8 cellular contexts compared by ENCODE assay signal in genomic region chr19:49808762-49809154, GRCh38. TPM values are rescaled to one million over a fixed set of nuclear protein-coding genes. Genes with fewer than 3 reads are reported as not detected.
A peak's percentile ranks its signal among the peaks of the same experiment; 100 is the strongest.
DNase-seq lines count a peak whose midpoint lies in the region; ATAC-seq and TF ChIP-seq lines count a peak whose summit lies in the region.

No MANE protein-coding gene starts in this region.

- peak overlapping the region; percentile 76 for H3K4me3 Mint-ChIP-seq in activated CD8-positive, alpha-beta memory T cell treated with anti-CD3 and anti-CD28 coated beads, Interleukin-2, amount 10 ng/mL, durations not matched to agents 7 days and 5 days

- peaks cover 42% of the 10 kb centered on the region for H3K4me1 Mint-ChIP-seq in activated CD8-positive, alpha-beta memory T cell treated with anti-CD3 and anti-CD28 coated beads, Interleukin-2, amount 10 ng/mL, durations not matched to agents 7 days and 5 days

- peak overlapping the region; percentile 56 for H3K4me3 ChIP-seq in lung

- H3K27ac ChIP-seq in lung (ENCODE audit: low read depth in 1 of 2, low read length in 1 of 2): peak overlapping the region; percentile 81 to 90

- CTCF ChIA-PET in activated CD8-positive, alpha-beta memory T cell treated with anti-CD3 and anti-CD28 coated beads, Interleukin-2, amount 10 ng/mL, durations not matched to agents 7 days and 5 days (lab: Charles Lee): no interaction called here

- peak; percentile 97 for DNase-seq in GM03348 (ENCODE audit: low spot score)
- DNase-seq in NCI-H345 treated with DMSO at 0.1 percent for 48 hours (lab: John Stamatoyannopoulos, UW; ENCODE audit: unreplicated experiment): peak; percentile 64
- DNase-seq in activated CD8-positive, alpha-beta memory T cell treated with anti-CD3 and anti-CD28 coated beads, Interleukin-2, amount 10 ng/mL, durations not matched to agents 7 days and 5 days: peak; percentile 85
- peak; percentile 77 for DNase-seq in effector CD8-positive, alpha-beta T cell (lab: John Stamatoyannopoulos, UW)
- peak; percentile 95 for DNase-seq in lung (ENCODE audit: low spot score)
- DNase-seq in stimulated activated CD4-positive, alpha-beta T cell treated with anti-CD3 and anti-CD28 coated beads, Interleukin-4, amount 100 ng/mL, for 4 hours: peak; percentile 78 to 87

- 0 to 3% methylated on average over 27 of the region's 27 CpGs for WGBS in lung, 2 donors

- H3K9me3 ChIP-seq in lung (ENCODE audit: control insufficient read depth in 2 of 2, insufficient read depth in 1 of 2, low read length in 1 of 2): no peaks in the 10 kb centered on the region

- H3K27me3 ChIP-seq in lung (ENCODE audit: control insufficient read depth, insufficient read depth): no peaks in the 10 kb centered on the region

- no peaks in the 10 kb centered on the region for H3K27me3 Mint-ChIP-seq in activated CD8-positive, alpha-beta memory T cell treated with anti-CD3 and anti-CD28 coated beads, Interleukin-2, amount 10 ng/mL, durations not matched to agents 7 days and 5 days

- ATAC-seq in activated CD8-positive, alpha-beta memory T cell treated with anti-CD3 and anti-CD28 coated beads, Interleukin-2, amount 10 ng/mL, durations not matched to agents 7 days and 5 days: peak; percentile 24
- peak; percentile 58 for ATAC-seq in lung (ENCODE audit: insufficient read depth, low FRiP score)
- ATAC-seq in GM19023 (IDR thresholded peaks at IDR 0.05; ENCODE audit: unreplicated experiment): no peak
- no peak for ATAC-seq in HG02870 (IDR thresholded peaks at IDR 0.05; ENCODE audit: unreplicated experiment)

- no peaks in the 10 kb centered on the region for H3K9me3 Mint-ChIP-seq in activated CD8-positive, alpha-beta memory T cell treated with anti-CD3 and anti-CD28 coated beads, Interleukin-2, amount 10 ng/mL, durations not matched to agents 7 days and 5 days (ENCODE audit: low read depth)

- TF ChIP-seq CTCF in lung (IDR thresholded peaks at IDR 0.05; ENCODE audit: control extremely low read depth, extremely low read depth): no peak

- H3K36me3 Mint-ChIP-seq in activated CD8-positive, alpha-beta memory T cell treated with anti-CD3 and anti-CD28 coated beads, Interleukin-2, amount 10 ng/mL, durations not matched to agents 7 days and 5 days: peaks cover 7% of the 10 kb centered on the region

- H3K4me1 ChIP-seq in lung (ENCODE audit: control insufficient read depth in 2 of 2, insufficient read depth in 2 of 2, low read length in 2 of 2): peaks cover 0 to 8% of the 10 kb centered on the region in 2 donors

- H3K27ac Mint-ChIP-seq in activated CD8-positive, alpha-beta memory T cell treated with anti-CD3 and anti-CD28 coated beads, Interleukin-2, amount 10 ng/mL, durations not matched to agents 7 days and 5 days: peak overlapping the region; percentile 78

- H3K36me3 ChIP-seq in lung (ENCODE audit: control insufficient read depth in 2 of 2, insufficient read depth in 2 of 2, low read length in 2 of 2): peaks cover 0 to 8% of the 10 kb centered on the region in 2 donors

RNA-seq across cellular contexts. Expression of gene FUZ, which starts 4.3 kb away (rescaled TPM):
- total RNA-seq in activated CD8-positive, alpha-beta memory T cell treated with anti-CD3 and anti-CD28 coated beads, Interleukin-2, amount 10 ng/mL, durations not matched to agents 7 days and 5 days: 10 to 100 TPM; 20.1 to 23.0 TPM
- total RNA-seq in lung: 10 to 100 TPM; 33.9 to 36.8 TPM
- polyA plus RNA-seq in lung: 10 to 100 TPM; 18.4 to 26.5 TPM

RNA-seq across cellular contexts. Expression of gene MED25, which starts 9.3 kb away (rescaled TPM):
- total RNA-seq in activated CD8-positive, alpha-beta memory T cell treated with anti-CD3 and anti-CD28 coated beads, Interleukin-2, amount 10 ng/mL, durations not matched to agents 7 days and 5 days: 10 to 100 TPM; 57.5 to 70.5 TPM
- total RNA-seq in lung: 10 to 100 TPM; 43.6 to 75.2 TPM
- 10 to 100 TPM; 42.6 to 52.6 TPM for polyA plus RNA-seq in lung

RNA-seq across cellular contexts. Expression of gene AP2A1, which starts 42.0 kb away (rescaled TPM):
- total RNA-seq in activated CD8-positive, alpha-beta memory T cell treated with anti-CD3 and anti-CD28 coated beads, Interleukin-2, amount 10 ng/mL, durations not matched to agents 7 days and 5 days: 100 to 1,000 TPM in 1 of 2 experiments, 10 to 100 TPM in 1; 85.3 to 102 TPM
- total RNA-seq in lung: 10 to 100 TPM; 44.9 to 87.2 TPM
- polyA plus RNA-seq in lung: 10 to 100 TPM; 31.5 to 64.0 TPM

RNA-seq across cellular contexts. Expression of gene PTOV1, which starts 42.2 kb away (rescaled TPM):
- total RNA-seq in activated CD8-positive, alpha-beta memory T cell treated with anti-CD3 and anti-CD28 coated beads, Interleukin-2, amount 10 ng/mL, durations not matched to agents 7 days and 5 days: 10 to 100 TPM; 78.2 to 79.4 TPM
- total RNA-seq in lung: 100 to 1,000 TPM in 1 of 2 donors, 10 to 100 TPM in 1; 77.4 to 115 TPM
- polyA plus RNA-seq in lung: 100 to 1,000 TPM in 1 of 2 donors, 10 to 100 TPM in 1; 62.9 to 101 TPM

RNA-seq across cellular contexts. Expression of gene TSKS, which starts 45.7 kb away (rescaled TPM):
- 1 to 10 TPM in 1 of 2 experiments, under 1 TPM in 1; 0.47 to 1.3 TPM for total RNA-seq in activated CD8-positive, alpha-beta memory T cell treated with anti-CD3 and anti-CD28 coated beads, Interleukin-2, amount 10 ng/mL, durations not matched to agents 7 days and 5 days
- total RNA-seq in lung: under 1 TPM; 0.23 to 0.83 TPM
- polyA plus RNA-seq in lung: under 1 TPM; 0.56 to 0.65 TPM

Comparison
In these comparisons a context has a peak if more than half of its experiments do, and no peak if none do; other contexts are left out.
1. ATAC-seq: peak in activated CD8-positive, alpha-beta memory T cell treated with anti-CD3 and anti-CD28 coated beads, Interleukin-2, amount 10 ng/mL, durations not matched to agents 7 days and 5 days (single experiment) and lung (single experiment); none in GM19023 (single experiment) and HG02870 (single experiment).
2. Peak in every context shown above with its lines, with median percentiles within 50 percentile points of each other: DNase-seq.